14 cellular contexts compared by ENCODE assay signal in the genomic region with DNA sequence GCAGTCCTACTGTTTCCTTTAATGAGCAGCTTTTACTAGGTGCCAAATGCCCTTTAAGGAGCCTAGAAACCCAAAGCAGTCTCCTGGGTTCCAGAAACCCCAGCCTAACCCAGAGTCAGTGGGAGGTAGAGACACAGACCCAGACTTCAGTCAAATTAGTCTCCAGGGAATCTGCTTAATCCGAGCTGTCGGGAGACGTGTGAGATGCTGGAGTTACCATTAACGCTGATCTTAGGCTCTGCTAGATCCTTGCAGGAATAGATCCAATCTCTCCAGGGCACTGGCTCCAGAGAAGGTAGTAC.
"Had no signal": no experiment of that assay in that cellular context is flagged by ENCODE, and none has a peak within 500 bp of the region (broad histone marks: within the 10 kb centered on the region; RNA-seq: fewer than 3 reads in every experiment).

No MANE protein-coding gene starts in this region.

- H3K4me3 Mint-ChIP-seq: activated naive CD4-positive, alpha-beta T cell treated with anti-CD3 and anti-CD28 coated beads for 36 hours; effector memory CD8-positive, alpha-beta T cell; natural killer cell; stimulated activated effector memory CD8-positive, alpha-beta T cell treated with anti-CD3 and anti-CD28 coated beads, Interleukin-12 subunit alpha, Interleukin-12 subunit beta, amount 100 ng/mL, for 72 hours; T-cell had no signal

- H3K9me3 ChIP-seq: pancreas, transverse colon had no signal

- H3K36me3 Mint-ChIP-seq: natural killer cell; stimulated activated effector memory CD8-positive, alpha-beta T cell treated with anti-CD3 and anti-CD28 coated beads, Interleukin-12 subunit alpha, Interleukin-12 subunit beta, amount 100 ng/mL, for 72 hours; T-cell had no signal

- H3K4me1 ChIP-seq: pancreas had no signal

- H3K4me1 Mint-ChIP-seq: natural killer cell; stimulated activated effector memory CD8-positive, alpha-beta T cell treated with anti-CD3 and anti-CD28 coated beads, Interleukin-12 subunit alpha, Interleukin-12 subunit beta, amount 100 ng/mL, for 72 hours; T-cell had no signal

- H3K9me3 Mint-ChIP-seq: activated naive CD4-positive, alpha-beta T cell treated with anti-CD3 and anti-CD28 coated beads for 36 hours; effector memory CD8-positive, alpha-beta T cell; stimulated activated effector memory CD8-positive, alpha-beta T cell treated with anti-CD3 and anti-CD28 coated beads, Interleukin-12 subunit alpha, Interleukin-12 subunit beta, amount 100 ng/mL, for 72 hours; T-cell had no signal

- H3K36me3 ChIP-seq: pancreas, transverse colon had no signal

- H3K27me3 ChIP-seq: pancreas, transverse colon had no signal

- H3K4me3 ChIP-seq: coronary artery, pancreas, skin epidermis, transverse colon had no signal

- ATAC-seq: effector memory CD8-positive, alpha-beta T cell; left colon; natural killer cell; pancreas; stimulated activated effector memory CD8-positive, alpha-beta T cell treated with anti-CD3 and anti-CD28 coated beads, Interleukin-12 subunit alpha, Interleukin-12 subunit beta, amount 100 ng/mL, for 72 hours; T-cell had no signal

- DNase-seq: activated CD4-positive, alpha-beta T cell treated with anti-CD3 and anti-CD28 coated beads for 48 hours; activated CD8-positive, alpha-beta memory T cell treated with anti-CD3 and anti-CD28 coated beads for 24 hours; activated naive CD4-positive, alpha-beta T cell treated with anti-CD3 and anti-CD28 coated beads for 36 hours; central memory CD4-positive, alpha-beta T cell; effector memory CD8-positive, alpha-beta T cell; left colon; mammary epithelial cell; natural killer cell; pancreas; T-cell; transverse colon had no signal

- H3K27ac ChIP-seq: pancreas, transverse colon had no signal

- H3K27ac Mint-ChIP-seq: activated naive CD4-positive, alpha-beta T cell treated with anti-CD3 and anti-CD28 coated beads for 36 hours; effector memory CD8-positive, alpha-beta T cell; natural killer cell; stimulated activated effector memory CD8-positive, alpha-beta T cell treated with anti-CD3 and anti-CD28 coated beads, Interleukin-12 subunit alpha, Interleukin-12 subunit beta, amount 100 ng/mL, for 72 hours; T-cell had no signal
